In genomic region chr12:132748319-132748718, GRCh38 we compare ENCODE assay signal across 1 cellular context.
TF ChIP-seq lines count a peak whose summit lies in the region.

No MANE protein-coding gene starts in this region.

TF ChIP-seq in GM12878, 131 proteins besides CTCF, POLR2A, EP300 and RAD21 (continued from another document):
- no peak for TF ChIP-seq RFX5 (IDR thresholded peaks at IDR 0.05; ENCODE audit: low read depth, low read length)
- no peak for TF ChIP-seq ZNF622 (IDR thresholded peaks at IDR 0.05)
- no peak for TF ChIP-seq JUND (IDR thresholded peaks at IDR 0.05; ENCODE audit: low read depth, low read length)
- TF ChIP-seq FOXK2 (IDR thresholded peaks at IDR 0.05), result no peak
- TF ChIP-seq, protein P1, sequence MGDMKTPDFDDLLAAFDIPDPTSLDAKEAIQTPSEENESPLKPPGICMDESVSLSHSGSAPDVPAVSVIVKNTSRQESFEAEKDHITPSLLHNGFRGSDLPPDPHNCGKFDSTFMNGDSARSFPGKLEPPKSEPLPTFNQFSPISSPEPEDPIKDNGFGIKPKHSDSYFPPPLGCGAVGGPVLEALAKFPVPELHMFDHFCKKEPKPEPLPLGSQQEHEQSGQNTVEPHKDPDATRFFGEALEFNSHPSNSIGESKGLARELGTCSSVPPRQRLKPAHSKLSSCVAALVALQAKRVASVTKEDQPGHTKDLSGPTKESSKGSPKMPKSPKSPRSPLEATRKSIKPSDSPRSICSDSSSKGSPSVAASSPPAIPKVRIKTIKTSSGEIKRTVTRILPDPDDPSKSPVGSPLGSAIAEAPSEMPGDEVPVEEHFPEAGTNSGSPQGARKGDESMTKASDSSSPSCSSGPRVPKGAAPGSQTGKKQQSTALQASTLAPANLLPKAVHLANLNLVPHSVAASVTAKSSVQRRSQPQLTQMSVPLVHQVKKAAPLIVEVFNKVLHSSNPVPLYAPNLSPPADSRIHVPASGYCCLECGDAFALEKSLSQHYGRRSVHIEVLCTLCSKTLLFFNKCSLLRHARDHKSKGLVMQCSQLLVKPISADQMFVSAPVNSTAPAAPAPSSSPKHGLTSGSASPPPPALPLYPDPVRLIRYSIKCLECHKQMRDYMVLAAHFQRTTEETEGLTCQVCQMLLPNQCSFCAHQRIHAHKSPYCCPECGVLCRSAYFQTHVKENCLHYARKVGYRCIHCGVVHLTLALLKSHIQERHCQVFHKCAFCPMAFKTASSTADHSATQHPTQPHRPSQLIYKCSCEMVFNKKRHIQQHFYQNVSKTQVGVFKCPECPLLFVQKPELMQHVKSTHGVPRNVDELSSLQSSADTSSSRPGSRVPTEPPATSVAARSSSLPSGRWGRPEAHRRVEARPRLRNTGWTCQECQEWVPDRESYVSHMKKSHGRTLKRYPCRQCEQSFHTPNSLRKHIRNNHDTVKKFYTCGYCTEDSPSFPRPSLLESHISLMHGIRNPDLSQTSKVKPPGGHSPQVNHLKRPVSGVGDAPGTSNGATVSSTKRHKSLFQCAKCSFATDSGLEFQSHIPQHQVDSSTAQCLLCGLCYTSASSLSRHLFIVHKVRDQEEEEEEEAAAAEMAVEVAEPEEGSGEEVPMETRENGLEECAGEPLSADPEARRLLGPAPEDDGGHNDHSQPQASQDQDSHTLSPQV (IDR thresholded peaks at IDR 0.05), result no peak
- TF ChIP-seq DPF2 (IDR thresholded peaks at IDR 0.05), result no peak
